ENCODE assay signal across 12 cellular contexts in the genomic region with DNA sequence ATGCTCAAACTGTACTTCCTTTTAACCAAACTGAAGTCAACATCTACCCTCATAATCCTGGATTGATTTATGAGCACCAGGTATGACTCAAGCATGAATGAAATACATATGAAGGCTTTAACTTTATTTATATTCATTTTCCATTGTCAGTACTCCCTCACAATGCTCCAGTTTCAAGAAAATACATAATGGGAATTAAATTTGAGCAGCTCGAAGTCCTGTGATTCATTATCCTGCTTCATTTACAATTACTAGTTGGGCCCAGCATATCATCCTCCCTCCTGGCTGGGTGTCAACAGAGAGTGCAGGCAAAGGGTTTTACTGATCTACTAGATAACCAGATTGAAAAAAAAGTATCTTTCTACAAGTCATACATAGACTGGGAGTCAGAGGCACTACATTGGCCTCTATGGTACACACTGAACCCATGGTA. TPM values are rescaled to one million over a fixed set of nuclear protein-coding genes. Genes with fewer than 3 reads are reported as not detected.
DNase-seq lines count a peak whose midpoint lies in the region; FAIRE-seq and TF ChIP-seq lines count a peak whose summit lies in the region.
"Had no signal": no experiment of that assay in that cellular context is flagged by ENCODE, and none has a peak within 500 bp of the region (broad histone marks: within the 10 kb centered on the region; RNA-seq: fewer than 3 reads in every experiment).

No MANE protein-coding gene starts in this region.

- H3K4me3 ChIP-seq in hepatocyte (no peak overlapping the region), stomach (peak overlapping the region in 1 of 4 donors; percentile 8), neuronal stem cell (ENCODE audit: low read length in 2 of 2) (no peak overlapping the region)

- H4K20me1 ChIP-seq in hepatocyte (ENCODE audit: insufficient read depth, poor library complexity, severe bottlenecking) = no peaks in the 10 kb centered on the region

- no peak overlapping the region for H2BK5ac ChIP-seq in neuronal stem cell (ENCODE audit: low read length)

- no peak overlapping the region for H3K4ac ChIP-seq in neuronal stem cell (ENCODE audit: low read length)

- H3K4me2 ChIP-seq in hepatocyte = no peak overlapping the region
- no peak overlapping the region for H3K4me2 ChIP-seq in neuronal stem cell (ENCODE audit: insufficient read depth, low read length, poor library complexity, severe bottlenecking)

- peak overlapping the region; percentile 26 for H3K27ac Mint-ChIP-seq in T-helper 1 cell treated with Interleukin-12 subunit alpha and Interleukin-12 subunit beta and Interleukin-4 antibody, amounts not matched to agents 30 μg/mL and 1 μg/mL, for 36 hours

- H2AFZ ChIP-seq in hepatocyte = no peak overlapping the region
- H2AFZ ChIP-seq in neuronal stem cell (ENCODE audit: low read length) = no peak overlapping the region

- no peak overlapping the region for H4K91ac ChIP-seq in neuronal stem cell (ENCODE audit: low read depth, low read length, poor library complexity)

- H3K27ac ChIP-seq in hepatocyte (peak overlapping the region; percentile 24), stomach (peak overlapping the region in 4 of 5 donors; percentile 73 to 98 (median 78)), neuronal stem cell (replicated peaks; ENCODE audit: low read length) (no peak overlapping the region)
- H3K27ac ChIP-seq: VCaP had no signal

- H3K9me2 ChIP-seq in hepatocyte (replicated peaks; ENCODE audit: insufficient read depth) = no peaks in the 10 kb centered on the region

- H3K27me3 Mint-ChIP-seq in T-helper 1 cell treated with Interleukin-12 subunit alpha and Interleukin-12 subunit beta and Interleukin-4 antibody, amounts not matched to agents 30 μg/mL and 1 μg/mL, for 36 hours (ENCODE audit: low read depth) = no peaks in the 10 kb centered on the region

- H3K14ac ChIP-seq in neuronal stem cell (ENCODE audit: low read length) = no peak overlapping the region

- H3K79me1 ChIP-seq in neuronal stem cell (ENCODE audit: low read depth, low read length) = no peaks in the 10 kb centered on the region

- 68% methylated on average over 1 of the region's 1 CpG for WGBS in hepatocyte (ENCODE audit: low lambda C conversion rate, missing lambda C conversion rate)
- WGBS in stomach, 5 donors = 28 to 46% (median 41%) methylated on average over 1 of the region's 1 CpG
- no CpG with 5 or more reads among the region's 1 CpG for WGBS in neuronal stem cell (ENCODE audit: extremely low coverage in 2 of 2, insufficient read length in 2 of 2, insufficient replicate concordance in 1 of 2), 2 donors

- TF ChIP-seq EP300 in stomach (IDR thresholded peaks at IDR 0.05) = no peak

- H3K9me3 ChIP-seq in hepatocyte (ENCODE audit: low read depth) (no peaks in the 10 kb centered on the region), stomach (no peaks in the 10 kb centered on the region), neuronal stem cell (replicated peaks in 1 of 2; ENCODE audit: control insufficient read depth in 2 of 2, insufficient read depth in 1 of 2, low read depth in 1 of 2, low read length in 2 of 2) (no peaks in the 10 kb centered on the region)

- H3K18ac ChIP-seq in neuronal stem cell (ENCODE audit: low read length) = no peak overlapping the region

- no peak for TF ChIP-seq POLR2A in stomach (IDR thresholded peaks at IDR 0.05)

- no peak overlapping the region for H3K9ac ChIP-seq in neuronal stem cell (ENCODE audit: low read depth, low read length, poor library complexity)

- H3K4me1 ChIP-seq in hepatocyte (ENCODE audit: insufficient read depth) = peaks cover 8% of the 10 kb centered on the region
- peaks cover 30 to 90% (median 80%) of the 10 kb centered on the region in 4 donors for H3K4me1 ChIP-seq in stomach
- no peaks in the 10 kb centered on the region for H3K4me1 ChIP-seq in neuronal stem cell (ENCODE audit: control insufficient read depth in 2 of 2, insufficient read depth in 1 of 2, low read depth in 1 of 2, low read length in 2 of 2)

- no peak for TF ChIP-seq CTCF in hepatocyte (IDR thresholded peaks at IDR 0.05; ENCODE audit: poor library complexity)
- TF ChIP-seq CTCF in stomach (IDR thresholded peaks at IDR 0.05) = no peak

- no peaks in the 10 kb centered on the region for H3K9me3 Mint-ChIP-seq in T-helper 1 cell treated with Interleukin-12 subunit alpha and Interleukin-12 subunit beta and Interleukin-4 antibody, amounts not matched to agents 30 μg/mL and 1 μg/mL, for 36 hours

- no peak for FAIRE-seq in HTR-8/SVneo (lab: Jason Lieb, UNC)
- FAIRE-seq: A204.1, colon had no signal

- H2BK12ac ChIP-seq in neuronal stem cell (ENCODE audit: low read length) = no peak overlapping the region

- peaks cover 45% of the 10 kb centered on the region for H3K4me1 Mint-ChIP-seq in T-helper 1 cell treated with Interleukin-12 subunit alpha and Interleukin-12 subunit beta and Interleukin-4 antibody, amounts not matched to agents 30 μg/mL and 1 μg/mL, for 36 hours (ENCODE audit: low read depth)

- no peak for DNase-seq in T-helper 1 cell
- DNase-seq in activated CD8-positive, alpha-beta memory T cell treated with anti-CD3 and anti-CD28 coated beads, Interleukin-2, amount 50 U/mL, for 48 hours = peak; percentile 46
- no peak for DNase-seq in hepatocyte (ENCODE audit: low spot score)
- DNase-seq in stomach = no peak
- no peak for DNase-seq in HTR-8/SVneo (ENCODE audit: insufficient read length, low spot score)
- no peak for DNase-seq in neuronal stem cell (ENCODE audit: low spot score)
- DNase-seq in GF-D8 (lab: John Stamatoyannopoulos, UW) = no peak
- DNase-seq: NCI-H526 had no signal

- peaks cover 63% of the 10 kb centered on the region for H3K36me3 Mint-ChIP-seq in T-helper 1 cell treated with Interleukin-12 subunit alpha and Interleukin-12 subunit beta and Interleukin-4 antibody, amounts not matched to agents 30 μg/mL and 1 μg/mL, for 36 hours (ENCODE audit: low read depth)

- H2AK5ac ChIP-seq in neuronal stem cell (ENCODE audit: low read depth, low read length) = no peak overlapping the region

- no peak overlapping the region for H3K23ac ChIP-seq in neuronal stem cell (ENCODE audit: low read depth, low read length, poor library complexity)

- no peaks in the 10 kb centered on the region for H3K36me3 ChIP-seq in hepatocyte (replicated peaks; ENCODE audit: insufficient read depth, low read depth)
- H3K36me3 ChIP-seq in stomach = peaks cover 0 to 86% (median 58%) of the 10 kb centered on the region in 4 donors
- H3K36me3 ChIP-seq in neuronal stem cell (replicated peaks in 1 of 2; ENCODE audit: control insufficient read depth in 2 of 2, insufficient read depth in 2 of 2, low read length in 2 of 2) = no peaks in the 10 kb centered on the region

- H2BK120ac ChIP-seq in neuronal stem cell (ENCODE audit: low read depth, low read length) = no peak overlapping the region

- intact Hi-C loops in stomach (cut with DNase I; ENCODE audit: low total_unique reads) = no loop called here

- H4K8ac ChIP-seq in neuronal stem cell (ENCODE audit: low read depth, low read length) = no peak overlapping the region

- H3K27me3 ChIP-seq in hepatocyte (no peaks in the 10 kb centered on the region), stomach (no peaks in the 10 kb centered on the region), neuronal stem cell (ENCODE audit: control insufficient read depth in 3 of 3, insufficient read depth in 3 of 3, low read depth in 1 of 3, low read length in 3 of 3) (no peaks in the 10 kb centered on the region)

- H3K79me2 ChIP-seq in hepatocyte = no peaks in the 10 kb centered on the region

- H3K4me3 Mint-ChIP-seq in T-helper 1 cell treated with Interleukin-12 subunit alpha and Interleukin-12 subunit beta and Interleukin-4 antibody, amounts not matched to agents 30 μg/mL and 1 μg/mL, for 36 hours = no peak overlapping the region

- no peak overlapping the region for H2BK15ac ChIP-seq in neuronal stem cell (ENCODE audit: low read length)

RNA-seq across cellular contexts. Expression of a gene that starts 10.1 kb away (rescaled TPM):
- total RNA-seq in hepatocyte (28.3 and 29.5 TPM in 2 replicates), stomach (100 to 1,000 TPM in 3 of 5 donors, 10 to 100 TPM in 2; 84.9 to 151 (median 111) TPM)
- polyA plus RNA-seq in hepatocyte (20.6 and 27.0 TPM in 2 replicates), stomach (10 to 100 TPM; 38.7 to 64.4 (median 57.6) TPM)
- polyA plus RNA-seq in neuronal stem cell (2013, experiment 1 of 2) = 6.9 TPM
- 7.6 TPM for polyA plus RNA-seq in neuronal stem cell (2013, experiment 2 of 2)
